Comparison of ENCODE assay signal across 35 cellular contexts in genomic region chr1:189152685-189153084, GRCh38.
DNase-seq lines count a peak whose midpoint lies in the region; ATAC-seq, FAIRE-seq and TF ChIP-seq lines count a peak whose summit lies in the region.
"Had no signal": no experiment of that assay in that cellular context is flagged by ENCODE, and none has a peak within 500 bp of the region (broad histone marks: within the 10 kb centered on the region; RNA-seq: fewer than 3 reads in every experiment).

No MANE protein-coding gene starts in this region.

- H3K4me2 ChIP-seq in SK-N-SH = no peak overlapping the region
- no peak overlapping the region for H3K4me2 ChIP-seq in A549
- H3K4me2 ChIP-seq in K562 (ENCODE audit: insufficient read depth, low read length) = no peak overlapping the region
- H3K4me2 ChIP-seq: BLaER1; BLaER1 treated with 17β-estradiol and CSF1 and Interleukin-3, amounts not matched to agents 10 nM and 100 nM had no signal

- H3K27ac ChIP-seq in SK-N-SH (ENCODE audit: low read depth in 2 of 2, low read length in 1 of 2) (no peak overlapping the region), A549 (no peak overlapping the region), K562 (ENCODE audit: extremely low read depth, low read depth, low read length) (no peak overlapping the region)
- H3K27ac ChIP-seq: 22Rv1; BLaER1; BLaER1 treated with 17β-estradiol and CSF1 and Interleukin-3, amounts not matched to agents 10 nM and 100 nM; C4-2B had no signal

- TF ChIP-seq RAD21 in SK-N-SH (IDR thresholded peaks at IDR 0.05; ENCODE audit: low read length) (no peak), A549 (conservative IDR thresholded peaks at IDR 0.05 in 1 of 2, IDR thresholded peaks at IDR 0.05 in 1 of 2) (no peak), K562 (CRISPR knock-in tag; conservative IDR thresholded peaks at IDR 0.05 in 1 of 2, IDR thresholded peaks at IDR 0.05 in 1 of 2) (no peak)

- in situ Hi-C loops in K562 (cut with MboI) = no loop called here

- no peaks in the 10 kb centered on the region for H3K9me3 ChIP-seq in SK-N-SH
- H3K9me3 ChIP-seq in A549 = no peaks in the 10 kb centered on the region
- no peaks in the 10 kb centered on the region; the same call in 1 of the 2 replicates for H3K9me3 ChIP-seq in K562 (replicated peaks; ENCODE audit: control insufficient read depth, insufficient read depth, low read depth, low read length)
- H3K9me3 ChIP-seq in neuron (ENCODE audit: low read length) = no peaks in the 10 kb centered on the region
- H3K9me3 ChIP-seq: BE2C; BLaER1; BLaER1 treated with 17β-estradiol and CSF1 and Interleukin-3, amounts not matched to agents 10 nM and 100 nM; Caco-2 had no signal

- POLR2A ChIA-PET in SK-N-SH (lab: Yijun Ruan, JAX) = no interaction called here
- POLR2A ChIA-PET in A549 (lab: Yijun Ruan, JAX) = no interaction called here
- POLR2A ChIA-PET in K562 (lab: Yijun Ruan, JAX) = no interaction called here

- no peaks in the 10 kb centered on the region; a peak in 1 of 4 replicates for H3K4me1 ChIP-seq in SK-N-SH (ENCODE audit: control insufficient read depth in 1 of 2, insufficient read depth in 2 of 2, low read depth in 1 of 2, low read length in 1 of 2)
- no peaks in the 10 kb centered on the region for H3K4me1 ChIP-seq in A549
- H3K4me1 ChIP-seq in K562 (replicated peaks in 1 of 2; ENCODE audit: control insufficient read depth in 2 of 2, insufficient read depth in 2 of 2, low read length in 2 of 2) = no peaks in the 10 kb centered on the region
- no peaks in the 10 kb centered on the region for H3K4me1 ChIP-seq in neuron (ENCODE audit: insufficient read depth, low read length)
- H3K4me1 ChIP-seq: BE2C; BLaER1; BLaER1 treated with 17β-estradiol and CSF1 and Interleukin-3, amounts not matched to agents 10 nM and 100 nM; Caco-2 had no signal

- TF ChIP-seq EP300 in SK-N-SH (IDR thresholded peaks at IDR 0.05; ENCODE audit: borderline replicate concordance in 1 of 2, low read depth in 1 of 2, low read length in 1 of 2) (peak in 1 of 2 experiments; percentile 35; a peak in 1 of 4 replicates), A549 (IDR thresholded peaks at IDR 0.05) (no peak), K562 (IDR thresholded peaks at IDR 0.05; ENCODE audit: low read length) (no peak)

- no peaks in the 10 kb centered on the region for H3K79me2 ChIP-seq in SK-N-SH (ENCODE audit: insufficient read depth)
- H3K79me2 ChIP-seq in K562 (ENCODE audit: control insufficient read depth, insufficient read depth, low read length) = peaks cover 45% of the 10 kb centered on the region

- H3K9me2 ChIP-seq in SK-N-SH = no peaks in the 10 kb centered on the region

- no peak overlapping the region for H3K27ac Mint-ChIP-seq in glutamatergic neuron (ENCODE audit: unreplicated experiment)
- H3K27ac Mint-ChIP-seq in activated T-cell treated with anti-CD3 and anti-CD28 coated beads, Interleukin-2, amount 50 U/mL, for 24 hours = no peak overlapping the region
- H3K27ac Mint-ChIP-seq: B cell; CD14-positive monocyte; CD4-positive, alpha-beta T cell; CD4-positive, CD25-positive, alpha-beta regulatory T cell; CD8-positive, alpha-beta memory T cell; CD8-positive, alpha-beta T cell had no signal

- H3K9ac ChIP-seq in SK-N-SH = no peak overlapping the region
- H3K9ac ChIP-seq in K562 (ENCODE audit: insufficient read depth in 1 of 2, low read depth in 2 of 2, low read length in 2 of 2) = no peak overlapping the region; a peak in 1 of 4 replicates
- H3K9ac ChIP-seq: BLaER1; BLaER1 treated with 17β-estradiol and CSF1 and Interleukin-3, amounts not matched to agents 10 nM and 100 nM had no signal

- no peaks in the 10 kb centered on the region for H3K27me3 ChIP-seq in SK-N-SH (ENCODE audit: insufficient read depth)
- H3K27me3 ChIP-seq in K562 (ENCODE audit: control insufficient read depth in 2 of 2, insufficient read depth in 2 of 2, low read length in 2 of 2) = no peaks in the 10 kb centered on the region
- no peaks in the 10 kb centered on the region for H3K27me3 ChIP-seq in neuron (ENCODE audit: insufficient read depth, low read length)
- H3K27me3 ChIP-seq: BE2C; BLaER1; BLaER1 treated with 17β-estradiol and CSF1 and Interleukin-3, amounts not matched to agents 10 nM and 100 nM had no signal

- no TSS peak for BruUV-seq in K562 (replicated peaks; lab: Mats Ljungman, UMichigan)

- H2AFZ ChIP-seq in SK-N-SH (ENCODE audit: low read depth) (no peak overlapping the region), K562 (ENCODE audit: low read depth, low read length) (no peak overlapping the region), neuron (ENCODE audit: low read depth, low read length) (peak overlapping the region; percentile 16)

- ATAC-seq in SK-N-SH treated with all-trans-retinoic acid at 6 μM for 48 hours = no peak
- no peak for ATAC-seq in A549
- ATAC-seq in K562 = no peak
- ATAC-seq: CD8-positive, alpha-beta T cell had no signal

- H3K4me3 Mint-ChIP-seq in glutamatergic neuron (ENCODE audit: unreplicated experiment) = no peak overlapping the region
- H3K4me3 Mint-ChIP-seq in activated T-cell treated with anti-CD3 and anti-CD28 coated beads, Interleukin-2, amount 50 U/mL, for 24 hours = no peak overlapping the region
- H3K4me3 Mint-ChIP-seq: B cell; CD14-positive monocyte; CD4-positive, alpha-beta memory T cell; CD4-positive, alpha-beta T cell; CD4-positive, CD25-positive, alpha-beta regulatory T cell; CD8-positive, alpha-beta memory T cell; CD8-positive, alpha-beta T cell had no signal

- CTCF ChIA-PET in SK-N-SH (lab: Yijun Ruan, JAX) = interaction anchor here (1.0 kb wide), 1 partner anchor 174 kb away, joined by 3 read pairs; no protein-coding TSS in a partner anchor
- CTCF ChIA-PET in A549 (lab: Yijun Ruan, JAX) = no interaction called here
- CTCF ChIA-PET in K562 (lab: Yijun Ruan, JAX; ENCODE audit: low intra/inter-chr PET ratio) = no interaction called here

- no peaks in the 10 kb centered on the region for H3K27me3 Mint-ChIP-seq in glutamatergic neuron (ENCODE audit: unreplicated experiment)
- no peaks in the 10 kb centered on the region for H3K27me3 Mint-ChIP-seq in activated T-cell treated with anti-CD3 and anti-CD28 coated beads, Interleukin-2, amount 50 U/mL, for 24 hours
- H3K27me3 Mint-ChIP-seq: B cell; CD4-positive, alpha-beta memory T cell; CD4-positive, alpha-beta T cell; CD4-positive, CD25-positive, alpha-beta regulatory T cell; CD8-positive, alpha-beta memory T cell had no signal

- TF ChIP-seq POLR2A in A549 (IDR thresholded peaks at IDR 0.05; ENCODE audit: low read length) = no peak
- TF ChIP-seq POLR2A in K562 (conservative IDR thresholded peaks at IDR 0.05) = no peak

- H3K36me3 Mint-ChIP-seq in glutamatergic neuron (ENCODE audit: unreplicated experiment) = no peaks in the 10 kb centered on the region
- H3K36me3 Mint-ChIP-seq in activated T-cell treated with anti-CD3 and anti-CD28 coated beads, Interleukin-2, amount 50 U/mL, for 24 hours (ENCODE audit: low read depth) = no peaks in the 10 kb centered on the region
- H3K36me3 Mint-ChIP-seq: CD14-positive monocyte; CD4-positive, alpha-beta memory T cell; CD4-positive, CD25-positive, alpha-beta regulatory T cell; CD8-positive, alpha-beta memory T cell; CD8-positive, alpha-beta T cell had no signal

- H3K4me3 ChIP-seq in SK-N-SH (ENCODE audit: low read depth in 2 of 2, low read length in 1 of 2) = no peak overlapping the region
- no peak overlapping the region for H3K4me3 ChIP-seq in A549
- H3K4me3 ChIP-seq in K562 = 0 out of 2 replicates have a peak overlapping the region, but pooled peaks have one; percentile 0
- H3K4me3 ChIP-seq in neuron (ENCODE audit: low read length) = no peak overlapping the region
- H3K4me3 ChIP-seq: BLaER1; BLaER1 treated with 17β-estradiol and CSF1 and Interleukin-3, amounts not matched to agents 10 nM and 100 nM had no signal

- TF ChIP-seq CTCF in SK-N-SH (IDR thresholded peaks at IDR 0.05) (no peak), A549 (IDR thresholded peaks at IDR 0.05) (no peak), K562 (IDR thresholded peaks at IDR 0.05 in 2 of 3, conservative IDR thresholded peaks at IDR 0.05 in 1 of 3; ENCODE audit: insufficient read depth in 2 of 3, low read depth in 1 of 3, low read length in 3 of 3) (no peak), glutamatergic neuron (IDR thresholded peaks at IDR 0.05; ENCODE audit: partially characterized antibody, unreplicated experiment) (no peak)

- peak; percentile 72 for FAIRE-seq in A549 (lab: Jason Lieb, UNC)
- no peak for FAIRE-seq in K562 (lab: Jason Lieb, UNC)
- FAIRE-seq: A204.1 had no signal

- no peaks in the 10 kb centered on the region for H3K36me3 ChIP-seq in SK-N-SH (replicated peaks in 1 of 2; ENCODE audit: control insufficient read depth in 1 of 2, insufficient read depth in 2 of 2, low read length in 1 of 2)
- no peaks in the 10 kb centered on the region for H3K36me3 ChIP-seq in K562 (ENCODE audit: control insufficient read depth, insufficient read depth, low read length)
- H3K36me3 ChIP-seq in neuron (ENCODE audit: insufficient read depth, low read length) = no peaks in the 10 kb centered on the region
- H3K36me3 ChIP-seq: BE2C; BLaER1; BLaER1 treated with 17β-estradiol and CSF1 and Interleukin-3, amounts not matched to agents 10 nM and 100 nM had no signal

- H3F3A ChIP-seq in SK-N-SH (replicated peaks; ENCODE audit: insufficient read depth) = no peaks in the 10 kb centered on the region

- DNase-seq in SK-N-SH (no peak), A549 (ENCODE audit: low read depth in 1 of 2, low spot score in 1 of 2) (no peak), K562 (ENCODE audit: extremely low read depth in 1 of 4, low spot score in 3 of 4) (no peak), glutamatergic neuron (no peak), MV-4-11 (lab: John Stamatoyannopoulos, UW) (no peak)
- no peak for DNase-seq in activated T-cell treated with anti-CD3 and anti-CD28 coated beads, Interleukin-2, amount 50 U/mL, for 24 hours
- DNase-seq: 8988T; ACHN; AML-193; BE2C; C1 segment of cervical spinal cord; Caco-2; Calu3; CD4-positive, alpha-beta memory T cell; CD4-positive, alpha-beta T cell; CD4-positive, CD25-positive, alpha-beta regulatory T cell; CD8-positive, alpha-beta memory T cell; CD8-positive, alpha-beta T cell; COR-L47; DMS 273 treated with DMSO at 0.1 percent for 48 hours; DMS153; DMS53; DMS79; DMS79 treated with DMSO at 0.1 percent for 48 hours; DND-41; EL had no signal

- H3K4me1 Mint-ChIP-seq in glutamatergic neuron (ENCODE audit: low read depth, unreplicated experiment) = no peaks in the 10 kb centered on the region
- no peaks in the 10 kb centered on the region for H3K4me1 Mint-ChIP-seq in activated T-cell treated with anti-CD3 and anti-CD28 coated beads, Interleukin-2, amount 50 U/mL, for 24 hours (ENCODE audit: low read depth)
- H3K4me1 Mint-ChIP-seq: B cell; CD14-positive monocyte; CD4-positive, alpha-beta memory T cell; CD8-positive, alpha-beta memory T cell had no signal

- no peaks in the 10 kb centered on the region for H3K9me1 ChIP-seq in K562 (ENCODE audit: control insufficient read depth, insufficient read depth, low read length)

- 92% methylated on average over 1 of the region's 1 CpG for WGBS in SK-N-SH (ENCODE audit: low lambda C conversion rate)
- 97% methylated on average over 1 of the region's 1 CpG for WGBS in A549 (ENCODE audit: missing lambda C conversion rate)
- 21% methylated on average over 1 of the region's 1 CpG for WGBS in K562 (ENCODE audit: insufficient coverage, low coverage, missing lambda C conversion rate)

- H3K9me3 Mint-ChIP-seq in glutamatergic neuron (ENCODE audit: unreplicated experiment) = no peaks in the 10 kb centered on the region
- H3K9me3 Mint-ChIP-seq in activated T-cell treated with anti-CD3 and anti-CD28 coated beads, Interleukin-2, amount 50 U/mL, for 24 hours = peaks cover 4% of the 10 kb centered on the region

- H4K20me1 ChIP-seq in SK-N-SH (ENCODE audit: insufficient read depth) (no peaks in the 10 kb centered on the region), K562 (replicated peaks; ENCODE audit: control insufficient read depth, insufficient read depth, low read length) (no peaks in the 10 kb centered on the region)
- H4K20me1 ChIP-seq: BLaER1; BLaER1 treated with 17β-estradiol and CSF1 and Interleukin-3, amounts not matched to agents 10 nM and 100 nM had no signal

- intact Hi-C loops in K562 (cut with micrococcal nuclease) = loop anchor here (5.0 kb wide), 1 partner anchor 60 kb away; no protein-coding TSS in a partner anchor
